In genomic region chr7:22542669-22543068, GRCh38 we compare ENCODE assay signal across 32 cellular contexts. TPM values are rescaled to one million over a fixed set of nuclear protein-coding genes. Genes with fewer than 3 reads are reported as not detected.
"Had no signal": no experiment of that assay in that cellular context is flagged by ENCODE, and none has a peak within 500 bp of the region (broad histone marks: within the 10 kb centered on the region; RNA-seq: fewer than 3 reads in every experiment).

No MANE protein-coding gene starts in this region.

- H3K27ac Mint-ChIP-seq: activated CD4-positive, alpha-beta memory T cell treated with anti-CD3 and anti-CD28 coated beads for 36 hours; activated CD4-positive, alpha-beta T cell treated with anti-CD3 and anti-CD28 coated beads for 36 hours; activated CD4-positive, alpha-beta T cell treated with anti-CD3 and anti-CD28 coated beads, Interleukin-2, amount 10 ng/mL, durations not matched to agents 24 days and 14 days; activated CD8-positive, alpha-beta memory T cell treated with anti-CD3 and anti-CD28 coated beads, Interleukin-2, amount 10 ng/mL, durations not matched to agents 7 days and 5 days; activated CD8-positive, alpha-beta T cell treated with anti-CD3 and anti-CD28 coated beads, Interleukin-2, amount 10 ng/mL, durations not matched to agents 7 days and 5 days; activated naive CD4-positive, alpha-beta T cell treated with anti-CD3 and anti-CD28 coated beads for 36 hours; activated naive CD4-positive, alpha-beta T cell treated with anti-CD3 and anti-CD28 coated beads, Interleukin-2, amount 50 U/mL, for 24 hours; activated naive CD8-positive, alpha-beta T cell treated with anti-CD3 and anti-CD28 coated beads for 36 hours; activated naive CD8-positive, alpha-beta T cell treated with anti-CD3 and anti-CD28 coated beads, Interleukin-2, amount 50 U/mL, for 24 hours; activated T-helper 1 cell treated with anti-CD3 and anti-CD28 coated beads, Interleukin-12 subunit alpha, Interleukin-12 subunit beta, Interleukin-2, Interleukin-4 antibody, amounts not matched to agents 30 ng/mL and 10 ng/mL and 1 ng/mL, durations not matched to agents 14 hours and 24 hours and 36 hours; activated T-helper 2 cell treated with anti-CD3 and anti-CD28 coated beads, Interferon-gamma antibody, Interleukin-2, Interleukin-4, amounts not matched to agents 10 μg/mL and 5 μg/mL and 100 μg/mL, durations not matched to agents 14 hours and 24 hours and 36 hours; effector memory CD8-positive, alpha-beta T cell had no signal

- H3K4me1 Mint-ChIP-seq: activated CD4-positive, alpha-beta T cell treated with anti-CD3 and anti-CD28 coated beads for 36 hours; activated CD4-positive, alpha-beta T cell treated with anti-CD3 and anti-CD28 coated beads, Interleukin-2, amount 10 ng/mL, durations not matched to agents 24 days and 14 days; activated CD8-positive, alpha-beta memory T cell treated with anti-CD3 and anti-CD28 coated beads, Interleukin-2, amount 10 ng/mL, durations not matched to agents 7 days and 5 days; activated naive CD4-positive, alpha-beta T cell treated with anti-CD3 and anti-CD28 coated beads, Interleukin-2, amount 50 U/mL, for 24 hours; activated naive CD8-positive, alpha-beta T cell treated with anti-CD3 and anti-CD28 coated beads for 36 hours; activated naive CD8-positive, alpha-beta T cell treated with anti-CD3 and anti-CD28 coated beads, Interleukin-2, amount 50 U/mL, for 24 hours had no signal

- H3K9me3 Mint-ChIP-seq: activated CD4-positive, alpha-beta memory T cell treated with anti-CD3 and anti-CD28 coated beads for 36 hours; activated CD4-positive, alpha-beta T cell treated with anti-CD3 and anti-CD28 coated beads, Interleukin-2, amount 10 ng/mL, durations not matched to agents 24 days and 14 days; activated naive CD4-positive, alpha-beta T cell treated with anti-CD3 and anti-CD28 coated beads for 36 hours; activated naive CD4-positive, alpha-beta T cell treated with anti-CD3 and anti-CD28 coated beads, Interleukin-2, amount 50 U/mL, for 24 hours; activated naive CD8-positive, alpha-beta T cell treated with anti-CD3 and anti-CD28 coated beads for 36 hours; activated naive CD8-positive, alpha-beta T cell treated with anti-CD3 and anti-CD28 coated beads, Interleukin-2, amount 50 U/mL, for 24 hours; activated T-helper 1 cell treated with anti-CD3 and anti-CD28 coated beads, Interleukin-12 subunit alpha, Interleukin-12 subunit beta, Interleukin-2, Interleukin-4 antibody, amounts not matched to agents 30 ng/mL and 10 ng/mL and 1 ng/mL, durations not matched to agents 14 hours and 24 hours and 36 hours; activated T-helper 2 cell treated with anti-CD3 and anti-CD28 coated beads, Interferon-gamma antibody, Interleukin-2, Interleukin-4, amounts not matched to agents 10 μg/mL and 5 μg/mL and 100 μg/mL, durations not matched to agents 14 hours and 24 hours and 36 hours; effector memory CD8-positive, alpha-beta T cell had no signal

- H3K4me3 Mint-ChIP-seq: activated CD4-positive, alpha-beta memory T cell treated with anti-CD3 and anti-CD28 coated beads for 36 hours; activated CD4-positive, alpha-beta T cell treated with anti-CD3 and anti-CD28 coated beads for 36 hours; activated CD4-positive, alpha-beta T cell treated with anti-CD3 and anti-CD28 coated beads, Interleukin-2, amount 10 ng/mL, durations not matched to agents 24 days and 14 days; activated CD8-positive, alpha-beta memory T cell treated with anti-CD3 and anti-CD28 coated beads, Interleukin-2, amount 10 ng/mL, durations not matched to agents 7 days and 5 days; activated CD8-positive, alpha-beta T cell treated with anti-CD3 and anti-CD28 coated beads, Interleukin-2, amount 10 ng/mL, durations not matched to agents 7 days and 5 days; activated naive CD4-positive, alpha-beta T cell treated with anti-CD3 and anti-CD28 coated beads for 36 hours; activated naive CD4-positive, alpha-beta T cell treated with anti-CD3 and anti-CD28 coated beads, Interleukin-2, amount 50 U/mL, for 24 hours; activated naive CD8-positive, alpha-beta T cell treated with anti-CD3 and anti-CD28 coated beads for 36 hours; activated naive CD8-positive, alpha-beta T cell treated with anti-CD3 and anti-CD28 coated beads, Interleukin-2, amount 50 U/mL, for 24 hours; activated T-helper 1 cell treated with anti-CD3 and anti-CD28 coated beads, Interleukin-12 subunit alpha, Interleukin-12 subunit beta, Interleukin-2, Interleukin-4 antibody, amounts not matched to agents 30 ng/mL and 10 ng/mL and 1 ng/mL, durations not matched to agents 14 hours and 24 hours and 36 hours; effector memory CD8-positive, alpha-beta T cell had no signal

- H3K4me3 ChIP-seq: adrenal gland, body of pancreas, esophagus muscularis mucosa, gastrocnemius medialis, heart left ventricle had no signal

- H3K36me3 Mint-ChIP-seq: activated CD4-positive, alpha-beta memory T cell treated with anti-CD3 and anti-CD28 coated beads for 36 hours; activated CD8-positive, alpha-beta memory T cell treated with anti-CD3 and anti-CD28 coated beads, Interleukin-2, amount 10 ng/mL, durations not matched to agents 7 days and 5 days; activated naive CD4-positive, alpha-beta T cell treated with anti-CD3 and anti-CD28 coated beads, Interleukin-2, amount 50 U/mL, for 24 hours; activated naive CD8-positive, alpha-beta T cell treated with anti-CD3 and anti-CD28 coated beads for 36 hours had no signal

- H3K36me3 ChIP-seq: adrenal gland, esophagus muscularis mucosa, gastrocnemius medialis, heart left ventricle had no signal

- H3K27me3 ChIP-seq: body of pancreas, gastrocnemius medialis had no signal

- H3K9me3 ChIP-seq: adrenal gland, body of pancreas, esophagus muscularis mucosa, gastrocnemius medialis, heart left ventricle had no signal

- DNase-seq: activated CD4-positive, alpha-beta memory T cell treated with anti-CD3 and anti-CD28 coated beads for 36 hours; activated CD4-positive, alpha-beta T cell treated with anti-CD3 and anti-CD28 coated beads for 36 hours; activated CD4-positive, alpha-beta T cell treated with anti-CD3 and anti-CD28 coated beads, Interleukin-2, amount 10 ng/mL, durations not matched to agents 24 days and 14 days; activated CD4-positive, CD25-positive, alpha-beta regulatory T cell; activated CD4-positive, CD25-positive, alpha-beta regulatory T cell treated with anti-CD3 and anti-CD28 coated beads, Interleukin-2, amount 50 U/mL, for 72 hours; activated CD8-positive, alpha-beta memory T cell treated with anti-CD3 and anti-CD28 coated beads, Interleukin-2, amount 10 ng/mL, durations not matched to agents 7 days and 5 days; activated CD8-positive, alpha-beta memory T cell treated with anti-CD3 and anti-CD28 coated beads, Interleukin-2, amount 50 U/mL, for 4 hours; activated CD8-positive, alpha-beta T cell treated with anti-CD3 and anti-CD28 coated beads, Interleukin-2, amount 10 ng/mL, durations not matched to agents 7 days and 5 days; activated effector memory CD4-positive, alpha-beta T cell treated with anti-CD3 and anti-CD28 coated beads, Interleukin-2, amount 50 U/mL, for 16 hours; activated naive CD4-positive, alpha-beta T cell treated with anti-CD3 and anti-CD28 coated beads for 36 hours; activated naive CD8-positive, alpha-beta T cell treated with anti-CD3 and anti-CD28 coated beads for 36 hours; activated naive CD8-positive, alpha-beta T cell treated with anti-CD3 and anti-CD28 coated beads, Interleukin-2, amount 50 U/mL, for 24 hours; activated T-cell treated with anti-CD3 and anti-CD28 coated beads, Interleukin-2, amount 50 U/mL, for 1 hour; activated T-cell treated with anti-CD3 and anti-CD28 coated beads, Interleukin-2, amount 50 U/mL, for 48 hours; adrenal gland; amygdala; aorta; body of pancreas; caudate nucleus; cortex of kidney; dermis blood vessel endothelial cell; effector CD4-positive, alpha-beta T cell; effector memory CD8-positive, alpha-beta T cell; erythroblast; foreskin keratinocyte; gastrocnemius medialis; glutamatergic neuron; heart left ventricle had no signal

- H3K27ac ChIP-seq: adrenal gland, body of pancreas, esophagus muscularis mucosa, foreskin keratinocyte, gastrocnemius medialis, heart left ventricle had no signal

- H3K4me1 ChIP-seq: adrenal gland, body of pancreas, esophagus muscularis mucosa, foreskin keratinocyte, gastrocnemius medialis, heart left ventricle had no signal

RNA-seq across cellular contexts. Expression of gene STEAP1B, which starts 42.7 kb away (rescaled TPM):
- total RNA-seq: activated CD4-positive, alpha-beta memory T cell treated with anti-CD3 and anti-CD28 coated beads for 36 hours; activated CD8-positive, alpha-beta T cell treated with anti-CD3 and anti-CD28 coated beads, Interleukin-2, amount 10 ng/mL, durations not matched to agents 7 days and 5 days had no signal
